In genomic region chr17:8158267-8159031, GRCh38 we compare ENCODE assay signal across 8 cellular contexts. TPM values are rescaled to one million over a fixed set of nuclear protein-coding genes. Genes with fewer than 3 reads are reported as not detected.
DNase-seq lines count a peak whose midpoint lies in the region; ATAC-seq, FAIRE-seq and TF ChIP-seq lines count a peak whose summit lies in the region.

No MANE protein-coding gene starts in this region.

- intact Hi-C loops in Right ventricle myocardium inferior (cut with DNase I) = loop anchor here (1.0 to 10.0 kb wide), 3 partner anchors 20 to 304 kb away; partner anchors contain the start of genes CYB5D1, NAA38 and TMEM88

- H3K27me3 ChIP-seq in MG63 (no peaks in the 10 kb centered on the region), tibial nerve (no peaks in the 10 kb centered on the region)

- H3K36me3 ChIP-seq in MG63 = peaks cover 30% of the 10 kb centered on the region
- peaks cover 0 to 24% (median 3%) of the 10 kb centered on the region in 3 donors for H3K36me3 ChIP-seq in tibial nerve

- H3K27ac ChIP-seq in tibial nerve = peak overlapping the region; percentile 98 to 100 (median 100)

- peak; percentile 90 to 96 (median 94) for TF ChIP-seq CTCF in tibial nerve (IDR thresholded peaks at IDR 0.05)

- no peaks in the 10 kb centered on the region for H3K27me3 Mint-ChIP-seq in activated naive CD8-positive, alpha-beta T cell treated with anti-CD3 and anti-CD28 coated beads, Interleukin-2, amount 10 ng/mL, durations not matched to agents 7 days and 5 days

- peaks cover 48% of the 10 kb centered on the region for H3K4me1 Mint-ChIP-seq in activated naive CD8-positive, alpha-beta T cell treated with anti-CD3 and anti-CD28 coated beads, Interleukin-2, amount 10 ng/mL, durations not matched to agents 7 days and 5 days

- DNase-seq in MG63 = peak; percentile 88
- peak; percentile 35 for DNase-seq in SKM-1 treated with dmso at 0.1 percent for 144 hours (lab: John Stamatoyannopoulos, UW; ENCODE audit: unreplicated experiment)
- DNase-seq in activated naive CD8-positive, alpha-beta T cell treated with anti-CD3 and anti-CD28 coated beads, Interleukin-2, amount 10 ng/mL, durations not matched to agents 7 days and 5 days = peak; percentile 84
- DNase-seq in Right ventricle myocardium inferior (ENCODE audit: missing footprints) = peak; percentile 93
- DNase-seq in pons (ENCODE audit: low spot score) = peak; percentile 95
- DNase-seq in tibial nerve (ENCODE audit: low spot score in 2 of 2) = peak; percentile 96 to 98

- ATAC-seq in activated naive CD8-positive, alpha-beta T cell treated with anti-CD3 and anti-CD28 coated beads, Interleukin-2, amount 10 ng/mL, durations not matched to agents 7 days and 5 days (ENCODE audit: low read depth) = peak; percentile 4
- peak; percentile 18 for ATAC-seq in Right ventricle myocardium inferior
- ATAC-seq in GM18873 (IDR thresholded peaks at IDR 0.05; ENCODE audit: low FRiP score, unreplicated experiment) = no peak

- TF ChIP-seq POLR2A in tibial nerve (IDR thresholded peaks at IDR 0.05) = peak in 1 of 2 donors; percentile 29

- peak overlapping the region; percentile 87 for H3K27ac Mint-ChIP-seq in activated naive CD8-positive, alpha-beta T cell treated with anti-CD3 and anti-CD28 coated beads, Interleukin-2, amount 10 ng/mL, durations not matched to agents 7 days and 5 days

- peak overlapping the region; percentile 67 for H3K4me3 Mint-ChIP-seq in activated naive CD8-positive, alpha-beta T cell treated with anti-CD3 and anti-CD28 coated beads, Interleukin-2, amount 10 ng/mL, durations not matched to agents 7 days and 5 days

- H3K4me3 ChIP-seq in MG63 (no peak overlapping the region; the same call in 1 of the 2 replicates), tibial nerve (no peak overlapping the region)

- POLR2A ChIA-PET in activated naive CD8-positive, alpha-beta T cell treated with anti-CD3 and anti-CD28 coated beads, Interleukin-2, amount 10 ng/mL, durations not matched to agents 7 days and 5 days (lab: Charles Lee) = interaction anchor here (0.8 to 14.8 kb wide), 6 partner anchors 14 to 89 kb away, joined by 3 to 384 read pairs (median 6); partner anchors contain the start of genes AURKB, CTC1 and HES7

- peaks cover 0 to 57% (median 38%) of the 10 kb centered on the region in 4 donors for H3K4me1 ChIP-seq in tibial nerve

- H3K9me3 ChIP-seq in MG63 (no peaks in the 10 kb centered on the region), tibial nerve (no peaks in the 10 kb centered on the region)

- WGBS in tibial nerve, 2 donors = 39 to 46% methylated on average over 19 to 20 of the region's 20 CpGs

- peak; percentile 64 to 76 for TF ChIP-seq EP300 in tibial nerve (IDR thresholded peaks at IDR 0.05)

- FAIRE-seq in G401.6 (lab: Jason Lieb, UNC) = peak; percentile 93

- no peaks in the 10 kb centered on the region for H3K9me3 Mint-ChIP-seq in activated naive CD8-positive, alpha-beta T cell treated with anti-CD3 and anti-CD28 coated beads, Interleukin-2, amount 10 ng/mL, durations not matched to agents 7 days and 5 days

- peaks cover 21% of the 10 kb centered on the region for H3K36me3 Mint-ChIP-seq in activated naive CD8-positive, alpha-beta T cell treated with anti-CD3 and anti-CD28 coated beads, Interleukin-2, amount 10 ng/mL, durations not matched to agents 7 days and 5 days

RNA-seq across cellular contexts. Expression of gene VAMP2, which starts 4.3 kb away (rescaled TPM):
- 0.59 and 3.2 TPM in 2 replicates for total RNA-seq in MG63 (2014; rRNA removed; shearing (Covaris generic); ENCODE audit: low replicate concordance)
- 100 to 1,000 TPM; 116 to 118 TPM for total RNA-seq in activated naive CD8-positive, alpha-beta T cell treated with anti-CD3 and anti-CD28 coated beads, Interleukin-2, amount 10 ng/mL, durations not matched to agents 7 days and 5 days
- total RNA-seq in Right ventricle myocardium inferior (56.6 TPM), tibial nerve (10 to 100 TPM; 48.0 to 72.1 (median 59.0) TPM)

RNA-seq across cellular contexts. Expression of gene PER1, which starts 6.2 kb away (rescaled TPM):
- total RNA-seq in MG63 (2014; rRNA removed; shearing (Covaris generic); ENCODE audit: low replicate concordance) = 1.3 and 7.9 TPM in 2 replicates
- 10 to 100 TPM; 52.7 to 53.6 TPM for total RNA-seq in activated naive CD8-positive, alpha-beta T cell treated with anti-CD3 and anti-CD28 coated beads, Interleukin-2, amount 10 ng/mL, durations not matched to agents 7 days and 5 days
- 124 TPM for total RNA-seq in Right ventricle myocardium inferior
- 100 to 1,000 TPM; 157 to 328 (median 204) TPM for total RNA-seq in tibial nerve

RNA-seq across cellular contexts. Expression of gene TMEM107, which starts 17.7 kb away (rescaled TPM):
- total RNA-seq in MG63 (2014; rRNA removed; shearing (Covaris generic); ENCODE audit: low replicate concordance) = 17.6 and 25.6 TPM in 2 replicates
- 10 to 100 TPM; 39.5 to 46.4 TPM for total RNA-seq in activated naive CD8-positive, alpha-beta T cell treated with anti-CD3 and anti-CD28 coated beads, Interleukin-2, amount 10 ng/mL, durations not matched to agents 7 days and 5 days
- total RNA-seq in Right ventricle myocardium inferior (6.7 TPM), tibial nerve (10 to 100 TPM; 28.2 to 47.1 (median 38.2) TPM)

RNA-seq across cellular contexts. Expression of gene BORCS6, which starts 31.5 kb away (rescaled TPM):
- total RNA-seq in MG63 (2014; rRNA removed; shearing (Covaris generic); ENCODE audit: low replicate concordance) = 8.6 and 17.3 TPM in 2 replicates
- 10 to 100 TPM; 15.7 to 16.5 TPM for total RNA-seq in activated naive CD8-positive, alpha-beta T cell treated with anti-CD3 and anti-CD28 coated beads, Interleukin-2, amount 10 ng/mL, durations not matched to agents 7 days and 5 days
- total RNA-seq in Right ventricle myocardium inferior (9.2 TPM), tibial nerve (10 to 100 TPM; 13.8 to 22.4 (median 19.4) TPM)

RNA-seq across cellular contexts. Expression of gene HES7, which starts 34.5 kb away (rescaled TPM):
- not detected in 2 replicates for total RNA-seq in MG63 (2014; rRNA removed; shearing (Covaris generic); ENCODE audit: low replicate concordance)
- total RNA-seq in activated naive CD8-positive, alpha-beta T cell treated with anti-CD3 and anti-CD28 coated beads, Interleukin-2, amount 10 ng/mL, durations not matched to agents 7 days and 5 days = under 1 TPM; 0.23 to 0.75 TPM
- total RNA-seq in Right ventricle myocardium inferior (not detected), tibial nerve (1 to 10 TPM in 1 of 4 donors, not detected in 3; 2.1 TPM)

Comparison
In these comparisons a context has a peak if more than half of its experiments do, and no peak if none do; other contexts are left out.
1. DNase-seq: peak in every context shown above with its lines; median percentile 97 in tibial nerve; 95 in pons; 93 in Right ventricle myocardium inferior; 88 in MG63; 84 in activated naive CD8-positive, alpha-beta T cell treated with anti-CD3 and anti-CD28 coated beads, Interleukin-2, amount 10 ng/mL, durations not matched to agents 7 days and 5 days; 35 in SKM-1 treated with dmso at 0.1 percent for 144 hours.
2. RNA of gene VAMP2, which starts 4.3 kb away (total RNA-seq): 116 to 118 TPM in activated naive CD8-positive, alpha-beta T cell treated with anti-CD3 and anti-CD28 coated beads, Interleukin-2, amount 10 ng/mL, durations not matched to agents 7 days and 5 days, 48.0 to 72.1 TPM in tibial nerve and 56.6 TPM in Right ventricle myocardium inferior (single experiment); 0.59 to 3.2 TPM in MG63; every median in the first group is over 10 times any median in the second.